1 cellular context compared by ENCODE assay signal in the genomic region with DNA sequence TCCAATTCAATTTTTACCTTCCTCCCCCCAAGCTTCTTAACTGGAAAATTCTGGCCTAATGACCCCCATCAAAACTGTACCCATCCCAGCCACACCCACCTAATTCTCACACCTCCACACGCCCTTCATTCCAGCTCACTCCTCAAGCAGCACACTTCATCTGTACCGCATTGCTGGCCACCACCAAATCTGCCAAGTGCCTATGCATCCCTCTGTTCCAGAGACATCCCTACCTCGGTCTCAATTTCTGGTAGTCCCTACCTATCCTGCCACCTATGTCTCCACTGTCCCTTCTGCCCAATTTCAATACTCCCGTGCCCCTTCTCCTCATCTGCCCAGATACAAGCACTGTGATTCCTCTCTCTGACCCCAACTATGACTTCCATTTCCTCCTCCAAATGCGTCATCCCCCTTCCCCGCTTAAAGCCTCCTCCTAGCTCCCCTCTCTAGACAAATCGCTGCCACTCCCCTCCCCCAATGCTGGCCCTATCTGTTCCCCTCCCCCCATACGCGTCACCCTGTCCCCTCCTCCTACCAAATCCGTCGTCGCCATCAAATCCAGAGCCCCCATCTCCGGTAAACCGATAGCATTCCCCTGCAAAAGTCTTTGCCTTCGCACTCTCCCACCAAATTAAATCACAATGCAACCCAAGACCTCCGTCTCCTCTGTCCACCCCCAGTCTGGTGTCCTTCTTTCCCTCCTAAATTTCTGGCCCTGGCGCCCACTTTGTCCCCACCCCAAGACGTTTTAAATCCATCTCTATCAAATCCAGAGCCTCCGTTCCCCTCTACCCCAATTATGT.
TF ChIP-seq lines count a peak whose summit lies in the region.

No MANE protein-coding gene starts in this region.

TF ChIP-seq in HEK293, 187 proteins besides CTCF, POLR2A, EP300 and RAD21 (continued from another document):
- 0 out of 2 replicates have a peak, but pooled peaks have one; percentile 28 for TF ChIP-seq ZNF24 (tag by site-specific recombination; IDR thresholded peaks at IDR 0.05)
- peak; percentile 26; the same call in 1 of the 2 replicates for TF ChIP-seq YY1 (tag by site-specific recombination; IDR thresholded peaks at IDR 0.05)
- peak; percentile 89 for TF ChIP-seq ZEB2 (tag by site-specific recombination; IDR thresholded peaks at IDR 0.05)
- no peak for TF ChIP-seq ZNF292 (tag by site-specific recombination; IDR thresholded peaks at IDR 0.05; ENCODE audit: borderline replicate concordance, low read depth)
- TF ChIP-seq, protein P1, sequence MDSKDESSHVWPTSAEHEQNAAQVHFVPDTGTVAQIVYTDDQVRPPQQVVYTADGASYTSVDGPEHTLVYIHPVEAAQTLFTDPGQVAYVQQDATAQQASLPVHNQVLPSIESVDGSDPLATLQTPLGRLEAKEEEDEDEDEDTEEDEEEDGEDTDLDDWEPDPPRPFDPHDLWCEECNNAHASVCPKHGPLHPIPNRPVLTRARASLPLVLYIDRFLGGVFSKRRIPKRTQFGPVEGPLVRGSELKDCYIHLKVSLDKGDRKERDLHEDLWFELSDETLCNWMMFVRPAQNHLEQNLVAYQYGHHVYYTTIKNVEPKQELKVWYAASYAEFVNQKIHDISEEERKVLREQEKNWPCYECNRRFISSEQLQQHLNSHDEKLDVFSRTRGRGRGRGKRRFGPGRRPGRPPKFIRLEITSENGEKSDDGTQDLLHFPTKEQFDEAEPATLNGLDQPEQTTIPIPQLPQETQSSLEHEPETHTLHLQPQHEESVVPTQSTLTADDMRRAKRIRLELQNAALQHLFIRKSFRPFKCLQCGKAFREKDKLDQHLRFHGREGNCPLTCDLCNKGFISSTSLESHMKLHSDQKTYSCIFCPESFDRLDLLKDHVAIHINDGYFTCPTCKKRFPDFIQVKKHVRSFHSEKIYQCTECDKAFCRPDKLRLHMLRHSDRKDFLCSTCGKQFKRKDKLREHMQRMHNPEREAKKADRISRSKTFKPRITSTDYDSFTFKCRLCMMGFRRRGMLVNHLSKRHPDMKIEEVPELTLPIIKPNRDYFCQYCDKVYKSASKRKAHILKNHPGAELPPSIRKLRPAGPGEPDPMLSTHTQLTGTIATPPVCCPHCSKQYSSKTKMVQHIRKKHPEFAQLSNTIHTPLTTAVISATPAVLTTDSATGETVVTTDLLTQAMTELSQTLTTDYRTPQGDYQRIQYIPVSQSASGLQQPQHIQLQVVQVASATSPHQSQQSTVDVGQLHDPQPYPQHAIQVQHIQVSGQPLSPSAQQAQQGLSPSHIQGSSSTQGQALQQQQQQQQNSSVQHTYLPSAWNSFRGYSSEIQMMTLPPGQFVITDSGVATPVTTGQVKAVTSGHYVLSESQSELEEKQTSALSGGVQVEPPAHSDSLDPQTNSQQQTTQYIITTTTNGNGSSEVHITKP (tag by site-specific recombination; IDR thresholded peaks at IDR 0.05): peak; percentile 36; the same call in 1 of the 2 replicates
- TF ChIP-seq ZNF114 (tag by site-specific recombination; IDR thresholded peaks at IDR 0.05): no peak
- TF ChIP-seq ZNF558 (tag by site-specific recombination; IDR thresholded peaks at IDR 0.05): no peak
- TF ChIP-seq KLF1 (tag by site-specific recombination; IDR thresholded peaks at IDR 0.05): peak; percentile 76
